Comparison of ENCODE assay signal across 8 cellular contexts in genomic region chr11:65224939-65225283, GRCh38. TPM values are rescaled to one million over a fixed set of nuclear protein-coding genes. Genes with fewer than 3 reads are reported as not detected.
DNase-seq lines count a peak whose midpoint lies in the region; ATAC-seq and TF ChIP-seq lines count a peak whose summit lies in the region.

No MANE protein-coding gene starts in this region.

- peaks cover 15% of the 10 kb centered on the region for H3K4me1 Mint-ChIP-seq in activated CD4-positive, alpha-beta T cell treated with anti-CD3 and anti-CD28 coated beads for 36 hours

- no peak overlapping the region for H3K27ac Mint-ChIP-seq in activated CD4-positive, alpha-beta T cell treated with anti-CD3 and anti-CD28 coated beads for 36 hours

- intact Hi-C loops in activated CD4-positive, alpha-beta T cell treated with anti-CD3 and anti-CD28 coated beads for 36 hours (cut with DNase I, micrococcal nuclease): loop anchor here (1.0 to 10.0 kb wide), 3 partner anchors 90 to 290 kb away; no protein-coding TSS in a partner anchor

- POLR2A ChIA-PET in activated CD4-positive, alpha-beta T cell treated with anti-CD3 and anti-CD28 coated beads for 36 hours (lab: Charles Lee): interaction anchor here (1.4 kb wide), 1 partner anchor 10 kb away, joined by 4 read pairs; no protein-coding TSS in a partner anchor

- DNase-seq in ELF-1 (ENCODE audit: low read depth, low spot score): peak; percentile 71
- no peak for DNase-seq in SJCRH30
- DNase-seq in foreskin fibroblast: peak; percentile 71 to 87
- DNase-seq in pulmonary artery endothelial cell (ENCODE audit: low read depth, low spot score): peak; percentile 32
- DNase-seq in activated CD4-positive, alpha-beta T cell treated with anti-CD3 and anti-CD28 coated beads for 36 hours: no peak
- no peak for DNase-seq in SW 1271 (lab: John Stamatoyannopoulos, UW)
- no peak for DNase-seq in GM19240 (ENCODE audit: insufficient read length, low spot score)

- H3K36me3 ChIP-seq in SJCRH30: no peaks in the 10 kb centered on the region

- no peak overlapping the region for H3K4me3 Mint-ChIP-seq in activated CD4-positive, alpha-beta T cell treated with anti-CD3 and anti-CD28 coated beads for 36 hours

- CTCF ChIA-PET in activated CD4-positive, alpha-beta T cell treated with anti-CD3 and anti-CD28 coated beads for 36 hours (lab: Charles Lee): interaction anchor here (0.5 to 7.7 kb wide), 19 partner anchors 14 to 836 kb away, joined by 3 to 87 read pairs (median 4); partner anchors contain the start of genes CDC42EP2, DPF2 and POLA2

- no peak overlapping the region for H3K27ac ChIP-seq in SJCRH30

- no peaks in the 10 kb centered on the region for H3K9me3 Mint-ChIP-seq in activated CD4-positive, alpha-beta T cell treated with anti-CD3 and anti-CD28 coated beads for 36 hours (ENCODE audit: low read depth)

- H3K36me3 Mint-ChIP-seq in activated CD4-positive, alpha-beta T cell treated with anti-CD3 and anti-CD28 coated beads for 36 hours (ENCODE audit: low read depth): no peaks in the 10 kb centered on the region

- peaks cover under 1% of the 10 kb centered on the region; the same call in 1 of the 2 replicates for H3K4me1 ChIP-seq in SJCRH30

- no peak for TF ChIP-seq CTCF in foreskin fibroblast (IDR thresholded peaks at IDR 0.05; ENCODE audit: low read depth, low read length)

- no peak for ATAC-seq in activated CD4-positive, alpha-beta T cell treated with anti-CD3 and anti-CD28 coated beads for 36 hours
- no peak for ATAC-seq in GM18520 (IDR thresholded peaks at IDR 0.05; ENCODE audit: unreplicated experiment)

- peaks cover 20% of the 10 kb centered on the region for H3K27me3 Mint-ChIP-seq in activated CD4-positive, alpha-beta T cell treated with anti-CD3 and anti-CD28 coated beads for 36 hours

- peak overlapping the region; percentile 31 for H3K4me3 ChIP-seq in SJCRH30
- no peak overlapping the region for H3K4me3 ChIP-seq in foreskin fibroblast (ENCODE audit: low read depth in 1 of 2, low read length in 2 of 2)

- no peaks in the 10 kb centered on the region for H3K9me3 ChIP-seq in SJCRH30 (replicated peaks)

- H3K27me3 ChIP-seq in SJCRH30: no peaks in the 10 kb centered on the region

RNA-seq across cellular contexts. Expression of gene POLA2, which starts 36.9 kb away (rescaled TPM):
- total RNA-seq in SJCRH30 (2014; rRNA removed; shearing (Covaris generic)): 47.2 and 54.6 TPM in 2 replicates
- total RNA-seq in pulmonary artery endothelial cell: 9.2 and 15.3 TPM in 2 replicates
- 10 to 100 TPM; 63.1 to 83.3 TPM for total RNA-seq in activated CD4-positive, alpha-beta T cell treated with anti-CD3 and anti-CD28 coated beads for 36 hours

RNA-seq across cellular contexts. Expression of gene CAPN1, which starts 43.2 kb away (rescaled TPM):
- 41.1 and 49.4 TPM in 2 replicates for total RNA-seq in SJCRH30 (2014; rRNA removed; shearing (Covaris generic))
- 151 and 203 TPM in 2 replicates for total RNA-seq in pulmonary artery endothelial cell
- 100 to 1,000 TPM; 103 to 125 TPM for total RNA-seq in activated CD4-positive, alpha-beta T cell treated with anti-CD3 and anti-CD28 coated beads for 36 hours

RNA-seq across cellular contexts. Expression of gene SPDYC, which starts 54.9 kb away (rescaled TPM):
- 0.18 TPM in 1 of 2 replicates, not detected in the other for total RNA-seq in SJCRH30 (2014; rRNA removed; shearing (Covaris generic))
- total RNA-seq in pulmonary artery endothelial cell: not detected in 2 replicates
- total RNA-seq in activated CD4-positive, alpha-beta T cell treated with anti-CD3 and anti-CD28 coated beads for 36 hours: not detected

Comparison
In these comparisons a context has a peak if more than half of its experiments do, and no peak if none do; other contexts are left out.
1. DNase-seq: peak in ELF-1 (single experiment), foreskin fibroblast (2 of 2) and pulmonary artery endothelial cell (single experiment); none in SJCRH30 (0 of 2), activated CD4-positive, alpha-beta T cell treated with anti-CD3 and anti-CD28 coated beads for 36 hours (single experiment), SW 1271 (0 of 2) and GM19240 (single experiment).